ENCODE assay signal across 15 cellular contexts in genomic region chr4:122541996-122542395, GRCh38.
DNase-seq lines count a peak whose midpoint lies in the region; ATAC-seq and TF ChIP-seq lines count a peak whose summit lies in the region.
"Had no signal": no experiment of that assay in that cellular context is flagged by ENCODE, and none has a peak within 500 bp of the region (broad histone marks: within the 10 kb centered on the region; RNA-seq: fewer than 3 reads in every experiment).

No MANE protein-coding gene starts in this region.

- peak overlapping the region; percentile 95 for H3K27ac Mint-ChIP-seq in activated CD4-positive, alpha-beta T cell treated with anti-CD3 and anti-CD28 coated beads for 36 hours
- H3K27ac Mint-ChIP-seq: dendritic cell treated with granulocyte-macrophage colony-stimulating factor and Interleukin-4, amounts not matched to agents 40 ng/mL and 50 ng/mL, for 4 days had no signal

- no peaks in the 10 kb centered on the region for H3K27me3 Mint-ChIP-seq in activated CD4-positive, alpha-beta T cell treated with anti-CD3 and anti-CD28 coated beads for 36 hours
- H3K27me3 Mint-ChIP-seq: dendritic cell treated with granulocyte-macrophage colony-stimulating factor and Interleukin-4, amounts not matched to agents 40 ng/mL and 50 ng/mL, for 4 days had no signal

- intact Hi-C loops in activated CD4-positive, alpha-beta T cell treated with anti-CD3 and anti-CD28 coated beads for 36 hours (cut with DNase I, micrococcal nuclease): loop anchor here (1.0 to 10.0 kb wide), 10 partner anchors 34 to 855 kb away; partner anchors contain the start of genes BLTP1 (in 1 of the 2) and SPRY1 (in 1 of the 2)

- no peaks in the 10 kb centered on the region for H3K27me3 ChIP-seq in brain microvascular endothelial cell (replicated peaks)

- CTCF ChIA-PET in activated CD4-positive, alpha-beta T cell treated with anti-CD3 and anti-CD28 coated beads for 36 hours (lab: Charles Lee): interaction anchor here (0.7 to 2.6 kb wide), 8 partner anchors 13 to 743 kb away, joined by 3 to 29 read pairs (median 6); no protein-coding TSS in a partner anchor

- H3K36me3 Mint-ChIP-seq in activated CD4-positive, alpha-beta T cell treated with anti-CD3 and anti-CD28 coated beads for 36 hours (ENCODE audit: low read depth): peaks cover 5% of the 10 kb centered on the region

- POLR2A ChIA-PET in activated CD4-positive, alpha-beta T cell treated with anti-CD3 and anti-CD28 coated beads for 36 hours (lab: Charles Lee): interaction anchor here (1.1 to 2.0 kb wide), 6 partner anchors 11 to 84 kb away, joined by 3 to 10 read pairs (median 6); partner anchors contain the start of gene IL2

- H3K9me3 Mint-ChIP-seq in activated CD4-positive, alpha-beta T cell treated with anti-CD3 and anti-CD28 coated beads for 36 hours (ENCODE audit: low read depth): no peaks in the 10 kb centered on the region
- H3K9me3 Mint-ChIP-seq: dendritic cell treated with granulocyte-macrophage colony-stimulating factor and Interleukin-4, amounts not matched to agents 40 ng/mL and 50 ng/mL, for 4 days had no signal

- H3K4me3 Mint-ChIP-seq in activated CD4-positive, alpha-beta T cell treated with anti-CD3 and anti-CD28 coated beads for 36 hours: peak overlapping the region; percentile 53
- H3K4me3 Mint-ChIP-seq: dendritic cell treated with granulocyte-macrophage colony-stimulating factor and Interleukin-4, amounts not matched to agents 40 ng/mL and 50 ng/mL, for 4 days had no signal

- H3K4me1 Mint-ChIP-seq in activated CD4-positive, alpha-beta T cell treated with anti-CD3 and anti-CD28 coated beads for 36 hours: peaks cover 93% of the 10 kb centered on the region

- in situ Hi-C loops in brain microvascular endothelial cell (cut with HindIII; ENCODE audit: low pct_ligation_motif_present, low sequenced_read_pairs): no loop called here

- no peak for DNase-seq in activated CD4-positive, alpha-beta T cell treated with anti-CD3 and anti-CD28 coated beads for 36 hours
- no peak for DNase-seq in activated CD4-positive, alpha-beta T cell treated with anti-CD3 and anti-CD28 coated beads for 48 hours
- no peak for DNase-seq in brain microvascular endothelial cell
- DNase-seq in HT-29 (ENCODE audit: low spot score): no peak
- no peak for DNase-seq in HuH-7 (ENCODE audit: low spot score)
- DNase-seq in NCI-H2227 (lab: John Stamatoyannopoulos, UW; ENCODE audit: unreplicated experiment): no peak
- DNase-seq: DMS 273 treated with DMSO at 0.1 percent for 48 hours, NCI-H1048, NCI-H526, SHP77 treated with DMSO at 0.1 percent for 48 hours, WERI-Rb-1 had no signal

- no peak overlapping the region for H3K4me3 ChIP-seq in brain microvascular endothelial cell (ENCODE audit: low read depth, low read length)
- H3K4me3 ChIP-seq: thoracic aorta had no signal

- H3K36me3 ChIP-seq in brain microvascular endothelial cell (replicated peaks): no peaks in the 10 kb centered on the region
- H3K36me3 ChIP-seq: thoracic aorta, WERI-Rb-1 had no signal

- TF ChIP-seq CTCF in brain microvascular endothelial cell (IDR thresholded peaks at IDR 0.05; ENCODE audit: low read depth, low read length, missing control alignments): no peak

- peak overlapping the region; percentile 41 for H3K27ac ChIP-seq in brain microvascular endothelial cell
- H3K27ac ChIP-seq: thoracic aorta, WERI-Rb-1 had no signal

- peak; percentile 1 for ATAC-seq in activated CD4-positive, alpha-beta T cell treated with anti-CD3 and anti-CD28 coated beads for 36 hours
- ATAC-seq in GM21786 (IDR thresholded peaks at IDR 0.05; ENCODE audit: unreplicated experiment) (peak; percentile 14), HG03432 (IDR thresholded peaks at IDR 0.05; ENCODE audit: unreplicated experiment) (peak; percentile 14)
